Comparison of ENCODE assay signal across 13 cellular contexts in the genomic region with DNA sequence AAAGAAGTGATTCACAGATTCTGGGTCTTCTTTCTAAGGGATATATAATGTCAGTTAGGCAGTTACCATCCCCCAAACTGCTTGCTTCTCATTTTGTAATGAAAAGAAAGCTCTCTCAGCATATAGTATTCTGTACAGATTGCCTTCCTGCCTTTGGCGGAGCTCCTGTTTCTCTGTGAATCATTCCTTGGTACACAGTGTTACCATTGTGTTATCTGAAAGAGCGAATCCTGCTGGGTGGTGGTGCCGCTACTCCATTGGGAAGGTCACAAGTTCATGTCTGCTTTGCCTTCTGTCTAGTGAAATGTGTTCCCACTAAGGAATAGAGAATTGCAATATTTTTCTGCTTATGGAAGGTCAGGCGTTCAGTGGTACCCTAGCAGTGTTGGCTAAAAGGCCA.
A peak's percentile ranks its signal among the peaks of the same experiment; 100 is the strongest.
DNase-seq lines count a peak whose midpoint lies in the region; ATAC-seq and TF ChIP-seq lines count a peak whose summit lies in the region.
"Had no signal": no experiment of that assay in that cellular context is flagged by ENCODE, and none has a peak within 500 bp of the region (broad histone marks: within the 10 kb centered on the region; RNA-seq: fewer than 3 reads in every experiment).

No MANE protein-coding gene starts in this region.

- no peak for TF ChIP-seq RAD21 in neural cell (conservative IDR thresholded peaks at IDR 0.05)

- no peak overlapping the region for H3K27ac Mint-ChIP-seq in natural killer cell treated with Interleukin-12 subunit alpha and Interleukin-12 subunit beta and Interleukin-15 and Interleukin-18, amount 100 ng/mL, for 72 hours
- H3K27ac Mint-ChIP-seq: activated CD4-positive, alpha-beta memory T cell treated with anti-CD3 and anti-CD28 coated beads, Interleukin-2, amount 10 ng/mL, durations not matched to agents 7 days and 5 days; activated T-helper 17 cell treated with anti-CD3 and anti-CD28 coated beads, Interleukin-2, amount 50 U/mL, for 72 hours had no signal

- peaks cover 5% of the 10 kb centered on the region for H3K9me3 ChIP-seq in neural cell (ENCODE audit: low read length)
- H3K9me3 ChIP-seq: neutrophil had no signal

- no peaks in the 10 kb centered on the region for H3K27me3 ChIP-seq in neural cell (ENCODE audit: insufficient read depth, low read depth, low read length)
- H3K27me3 ChIP-seq: neutrophil had no signal

- H3K9me3 Mint-ChIP-seq in natural killer cell treated with Interleukin-12 subunit alpha and Interleukin-12 subunit beta and Interleukin-15 and Interleukin-18, amount 100 ng/mL, for 72 hours: peaks cover 13% of the 10 kb centered on the region

- TF ChIP-seq CTCF in fibroblast of mammary gland (conservative IDR thresholded peaks at IDR 0.05; ENCODE audit: control insufficient read depth, insufficient read depth, low read depth, low read length) (no peak), neural cell (IDR thresholded peaks at IDR 0.05; ENCODE audit: poor library complexity, severe bottlenecking) (no peak), omental fat pad (IDR thresholded peaks at IDR 0.05) (no peak)

- TF ChIP-seq EP300 in neural cell (conservative IDR thresholded peaks at IDR 0.05; ENCODE audit: poor library complexity, severe bottlenecking): no peak

- no peak overlapping the region for H2AFZ ChIP-seq in neural cell (ENCODE audit: low read depth, low read length)

- peaks cover 8 to 31% of the 10 kb centered on the region in 2 donors for H3K27me3 Mint-ChIP-seq in natural killer cell treated with Interleukin-12 subunit alpha and Interleukin-12 subunit beta and Interleukin-15 and Interleukin-18, amount 100 ng/mL, for 72 hours

- no peak overlapping the region for H3K4me3 Mint-ChIP-seq in natural killer cell treated with Interleukin-12 subunit alpha and Interleukin-12 subunit beta and Interleukin-15 and Interleukin-18, amount 100 ng/mL, for 72 hours
- H3K4me3 Mint-ChIP-seq: activated CD4-positive, alpha-beta memory T cell treated with anti-CD3 and anti-CD28 coated beads, Interleukin-2, amount 10 ng/mL, durations not matched to agents 7 days and 5 days; activated T-helper 17 cell treated with anti-CD3 and anti-CD28 coated beads, Interleukin-2, amount 50 U/mL, for 72 hours had no signal

- ATAC-seq in omental fat pad (ENCODE audit: low FRiP score) (no peak), GM18511 (IDR thresholded peaks at IDR 0.05; ENCODE audit: unreplicated experiment) (no peak)
- ATAC-seq in natural killer cell treated with Interleukin-12 subunit alpha and Interleukin-12 subunit beta and Interleukin-15 and Interleukin-18, amount 100 ng/mL, for 72 hours: no peak
- ATAC-seq: activated T-helper 17 cell treated with anti-CD3 and anti-CD28 coated beads, Interleukin-2, amount 50 U/mL, for 72 hours had no signal

- H3K4me3 ChIP-seq in fibroblast of mammary gland (ENCODE audit: control insufficient read depth, low read depth, low read length) (no peak overlapping the region), neural cell (ENCODE audit: low read length) (peak overlapping the region; percentile 27)

- DNase-seq in A172 (ENCODE audit: low spot score) (peak; percentile 22), RPMI7951 (ENCODE audit: low read depth) (peak; percentile 59), fibroblast of mammary gland (ENCODE audit: low read depth) (peak; percentile 17), omental fat pad (ENCODE audit: low spot score) (no peak), dermis blood vessel endothelial cell (no peak)
- DNase-seq in natural killer cell treated with Interleukin-12 subunit alpha and Interleukin-12 subunit beta and Interleukin-15 and Interleukin-18, amount 100 ng/mL, for 72 hours (ENCODE audit: low spot score): no peak
- DNase-seq: activated CD4-positive, alpha-beta memory T cell treated with anti-CD3 and anti-CD28 coated beads, Interleukin-2, amount 10 ng/mL, durations not matched to agents 7 days and 5 days; NCI-H1436 treated with DMSO at 0.1 percent for 48 hours; NCI-H526 treated with DMSO at 0.1 percent for 48 hours had no signal

- H3K36me3 Mint-ChIP-seq in natural killer cell treated with Interleukin-12 subunit alpha and Interleukin-12 subunit beta and Interleukin-15 and Interleukin-18, amount 100 ng/mL, for 72 hours: peaks cover 16% of the 10 kb centered on the region

- H3K4me2 ChIP-seq in neural cell (ENCODE audit: low read length): peak overlapping the region; percentile 41

- no peaks in the 10 kb centered on the region for H3K79me2 ChIP-seq in neural cell (replicated peaks; ENCODE audit: insufficient read depth, low read length)

- H3K36me3 ChIP-seq in neural cell (ENCODE audit: insufficient read depth, low read length): no peaks in the 10 kb centered on the region
- H3K36me3 ChIP-seq: neutrophil had no signal

- H3K9me2 ChIP-seq in neural cell (ENCODE audit: insufficient read depth, low read length): no peaks in the 10 kb centered on the region

- H3F3A ChIP-seq in neural cell (ENCODE audit: insufficient read depth, low read length, poor library complexity, severe bottlenecking): no peaks in the 10 kb centered on the region

- no peaks in the 10 kb centered on the region for H4K20me1 ChIP-seq in neural cell (ENCODE audit: insufficient read depth)

- no peak overlapping the region for H3K9ac ChIP-seq in neural cell (ENCODE audit: low read length)

- H3K27ac ChIP-seq in neural cell (ENCODE audit: low read length): peak overlapping the region; percentile 49
- H3K27ac ChIP-seq: neutrophil had no signal

- H3K4me1 Mint-ChIP-seq in natural killer cell treated with Interleukin-12 subunit alpha and Interleukin-12 subunit beta and Interleukin-15 and Interleukin-18, amount 100 ng/mL, for 72 hours (ENCODE audit: low read depth in 2 of 2): no peaks in the 10 kb centered on the region
- H3K4me1 Mint-ChIP-seq: activated CD4-positive, alpha-beta memory T cell treated with anti-CD3 and anti-CD28 coated beads, Interleukin-2, amount 10 ng/mL, durations not matched to agents 7 days and 5 days; activated T-helper 17 cell treated with anti-CD3 and anti-CD28 coated beads, Interleukin-2, amount 50 U/mL, for 72 hours had no signal

TF ChIP-seq in neural cell, 6 proteins besides CTCF, POLR2A, EP300 and RAD21:
- no peak for TF ChIP-seq REST (IDR thresholded peaks at IDR 0.05; ENCODE audit: borderline replicate concordance)
- no peak for TF ChIP-seq POLR2AphosphoS5 (IDR thresholded peaks at IDR 0.05)
- TF ChIP-seq EZH2 (IDR thresholded peaks at IDR 0.05; ENCODE audit: borderline replicate concordance, insufficient read depth, low read length, poor library complexity, severe bottlenecking): no peak
- no peak for TF ChIP-seq MXI1 (conservative IDR thresholded peaks at IDR 0.05; ENCODE audit: poor library complexity, severe bottlenecking)
- TF ChIP-seq SMC3 (conservative IDR thresholded peaks at IDR 0.05; ENCODE audit: poor library complexity): no peak
- TF ChIP-seq TAF1 (IDR thresholded peaks at IDR 0.05; ENCODE audit: low read depth): no peak
TF ChIP-seq in neural cell: peak in this region for 0.

Comparison
In these comparisons a context has a peak if more than half of its experiments do, and no peak if none do; other contexts are left out.
1. DNase-seq: peak in A172 (single experiment), RPMI7951 (single experiment) and fibroblast of mammary gland (single experiment); none in omental fat pad (single experiment), natural killer cell treated with Interleukin-12 subunit alpha and Interleukin-12 subunit beta and Interleukin-15 and Interleukin-18, amount 100 ng/mL, for 72 hours (single experiment) and dermis blood vessel endothelial cell (single experiment).